ENCODE assay signal across 13 cellular contexts in genomic region chr4:81084029-81084428, GRCh38. TPM values are rescaled to one million over a fixed set of nuclear protein-coding genes. Genes with fewer than 3 reads are reported as not detected.
DNase-seq lines count a peak whose midpoint lies in the region; ATAC-seq, FAIRE-seq and TF ChIP-seq lines count a peak whose summit lies in the region.
"Had no signal": no experiment of that assay in that cellular context is flagged by ENCODE, and none has a peak within 500 bp of the region (broad histone marks: within the 10 kb centered on the region; RNA-seq: fewer than 3 reads in every experiment).

No MANE protein-coding gene starts in this region.

- H3K4me3 ChIP-seq in bronchial epithelial cell (ENCODE audit: low read depth, low read length): no peak overlapping the region
- H3K4me3 ChIP-seq: SJSA1 had no signal

- ATAC-seq in stimulated activated naive B cell treated with anti-CD40 and anti-IgM and Interleukin-4, amounts not matched to agents 10 μg/mL and 1 μg/mL and 100 μg/mL, for 72 hours (replicated peaks): no peak
- no peak for ATAC-seq in GM21447 (IDR thresholded peaks at IDR 0.05; ENCODE audit: unreplicated experiment)

- DNase-seq in GM04503 (ENCODE audit: low read depth) (peak; percentile 31), NCI-H146 (lab: John Stamatoyannopoulos, UW) (peak; percentile 12), bronchial epithelial cell (ENCODE audit: low read depth) (peak; percentile 82), renal cortical epithelial cell (ENCODE audit: low read depth) (peak; percentile 50), HuH-7 (ENCODE audit: low spot score) (no peak)
- DNase-seq in stimulated activated naive B cell treated with anti-CD40 and anti-IgM and Interleukin-4, amounts not matched to agents 10 μg/mL and 1 μg/mL and 100 μg/mL, for 72 hours: no peak
- DNase-seq: activated CD4-positive, alpha-beta T cell treated with anti-CD3 and anti-CD28 coated beads, Interleukin-2, amount 10 ng/mL, durations not matched to agents 7 days and 5 days; activated naive CD4-positive, alpha-beta T cell; cortex of kidney; hypothalamus; midbrain had no signal

- no peak for FAIRE-seq in bronchial epithelial cell (lab: Jason Lieb, UNC)

- TF ChIP-seq CTCF in bronchial epithelial cell (IDR thresholded peaks at IDR 0.05; ENCODE audit: insufficient read depth, low read length, severe bottlenecking): peak; percentile 91

- H3K4me1 Mint-ChIP-seq in stimulated activated naive B cell treated with anti-CD40 and anti-IgM and Interleukin-4, amounts not matched to agents 10 μg/mL and 1 μg/mL and 100 μg/mL, for 72 hours: peaks cover 4 to 5% of the 10 kb centered on the region in 2 donors
- H3K4me1 Mint-ChIP-seq: activated CD4-positive, alpha-beta T cell treated with anti-CD3 and anti-CD28 coated beads, Interleukin-2, amount 10 ng/mL, durations not matched to agents 7 days and 5 days had no signal

- H3K9me3 Mint-ChIP-seq in stimulated activated naive B cell treated with anti-CD40 and anti-IgM and Interleukin-4, amounts not matched to agents 10 μg/mL and 1 μg/mL and 100 μg/mL, for 72 hours: peaks cover 8 to 9% of the 10 kb centered on the region in 2 donors
- H3K9me3 Mint-ChIP-seq: activated CD4-positive, alpha-beta T cell treated with anti-CD3 and anti-CD28 coated beads, Interleukin-2, amount 10 ng/mL, durations not matched to agents 7 days and 5 days had no signal

- H3K27me3 ChIP-seq in bronchial epithelial cell (ENCODE audit: control insufficient read depth, insufficient read depth, low read length): no peaks in the 10 kb centered on the region
- H3K27me3 ChIP-seq: SJSA1 had no signal

- H3K27ac Mint-ChIP-seq in stimulated activated naive B cell treated with anti-CD40 and anti-IgM and Interleukin-4, amounts not matched to agents 10 μg/mL and 1 μg/mL and 100 μg/mL, for 72 hours: no peak overlapping the region
- H3K27ac Mint-ChIP-seq: activated CD4-positive, alpha-beta T cell treated with anti-CD3 and anti-CD28 coated beads, Interleukin-2, amount 10 ng/mL, durations not matched to agents 7 days and 5 days had no signal

- no peak overlapping the region for H3K4me3 Mint-ChIP-seq in stimulated activated naive B cell treated with anti-CD40 and anti-IgM and Interleukin-4, amounts not matched to agents 10 μg/mL and 1 μg/mL and 100 μg/mL, for 72 hours
- H3K4me3 Mint-ChIP-seq: activated CD4-positive, alpha-beta T cell treated with anti-CD3 and anti-CD28 coated beads, Interleukin-2, amount 10 ng/mL, durations not matched to agents 7 days and 5 days had no signal

- H3K36me3 Mint-ChIP-seq in stimulated activated naive B cell treated with anti-CD40 and anti-IgM and Interleukin-4, amounts not matched to agents 10 μg/mL and 1 μg/mL and 100 μg/mL, for 72 hours: peaks cover 3 to 5% of the 10 kb centered on the region in 2 donors

- no peaks in the 10 kb centered on the region for H3K36me3 ChIP-seq in bronchial epithelial cell (ENCODE audit: control insufficient read depth, insufficient read depth, low read length)
- H3K36me3 ChIP-seq: SJSA1 had no signal

- H3K27me3 Mint-ChIP-seq in stimulated activated naive B cell treated with anti-CD40 and anti-IgM and Interleukin-4, amounts not matched to agents 10 μg/mL and 1 μg/mL and 100 μg/mL, for 72 hours: peaks cover 0 to 4% of the 10 kb centered on the region in 2 donors

RNA-seq across cellular contexts. Expression of gene BMP3, which starts 53.5 kb away (rescaled TPM):
- total RNA-seq in bronchial epithelial cell: under 0.01 and 0.38 TPM in 2 replicates
- total RNA-seq in renal cortical epithelial cell: under 0.01 TPM in 1 of 2 replicates, not detected in the other
- total RNA-seq: activated CD4-positive, alpha-beta T cell treated with anti-CD3 and anti-CD28 coated beads, Interleukin-2, amount 10 ng/mL, durations not matched to agents 7 days and 5 days had no signal

Comparison
In these comparisons a context has a peak if more than half of its experiments do, and no peak if none do; other contexts are left out.
1. DNase-seq: peak in GM04503 (single experiment), NCI-H146 (single experiment), bronchial epithelial cell (single experiment) and renal cortical epithelial cell (single experiment); none in stimulated activated naive B cell treated with anti-CD40 and anti-IgM and Interleukin-4, amounts not matched to agents 10 μg/mL and 1 μg/mL and 100 μg/mL, for 72 hours (single experiment) and HuH-7 (single experiment).